In genomic region chr16:66510711-66511614, GRCh38 we compare ENCODE assay signal across 1 cellular context.
TF ChIP-seq lines count a peak whose summit lies in the region.

No MANE protein-coding gene starts in this region.

TF ChIP-seq in WTC11, 78 proteins besides CTCF, POLR2A, EP300 and RAD21 (continued from another document):
- TF ChIP-seq NR3C1 (CRISPR knock-in tag; conservative IDR thresholded peaks at IDR 0.05; ENCODE audit: low read depth) (no peak), ATF3 (CRISPR knock-in tag; conservative IDR thresholded peaks at IDR 0.05) (no peak)
TF ChIP-seq in WTC11: peak in this region for 1.
